In the genomic region with DNA sequence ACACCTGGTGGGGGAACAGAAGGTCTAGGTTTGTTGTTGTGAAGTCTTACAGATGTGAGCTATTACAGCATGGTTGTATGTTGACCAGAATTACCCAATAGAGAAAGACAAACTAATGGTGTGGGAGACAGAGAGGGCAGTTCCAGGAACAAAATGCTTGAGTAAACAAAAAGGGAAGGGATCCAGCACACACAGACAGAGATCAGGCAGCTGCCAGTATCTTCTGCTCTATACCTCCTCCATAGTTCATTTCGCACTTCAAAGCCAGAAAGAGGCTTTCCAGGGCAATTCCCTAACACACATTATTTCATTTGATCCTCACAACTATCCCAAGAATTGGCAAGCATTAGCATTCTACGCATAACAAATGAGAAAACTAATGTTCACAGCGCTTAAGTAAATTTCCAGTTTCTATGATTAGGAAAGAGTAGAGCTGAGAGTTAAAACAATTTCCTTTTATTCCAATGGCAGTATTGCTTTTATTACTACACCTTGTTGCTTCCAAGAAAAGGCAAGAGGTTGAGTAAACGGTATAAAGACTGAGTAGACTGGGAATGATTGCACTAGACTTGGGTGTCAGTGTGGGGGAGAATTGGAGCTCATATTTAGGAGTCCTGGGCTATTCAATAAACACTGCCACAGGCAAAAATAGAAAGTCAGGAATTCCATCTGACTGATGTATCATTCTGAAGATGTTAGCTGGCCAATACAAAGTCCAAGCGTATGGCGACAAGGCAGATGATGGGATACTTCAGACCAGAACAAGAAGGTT, we compare ENCODE assay signal across 14 cellular contexts. TPM values are rescaled to one million over a fixed set of nuclear protein-coding genes. Genes with fewer than 3 reads are reported as not detected.
DNase-seq lines count a peak whose midpoint lies in the region; ATAC-seq, FAIRE-seq and TF ChIP-seq lines count a peak whose summit lies in the region.
"Had no signal": no experiment of that assay in that cellular context is flagged by ENCODE, and none has a peak within 500 bp of the region (broad histone marks: within the 10 kb centered on the region; RNA-seq: fewer than 3 reads in every experiment).

No MANE protein-coding gene starts in this region.

- ATAC-seq in Right ventricle myocardium superior (ENCODE audit: poor library complexity) (peak; percentile 22), HepG2 (peak; percentile 100), HG03095 (IDR thresholded peaks at IDR 0.05; ENCODE audit: unreplicated experiment) (no peak)
- ATAC-seq: Panc1 had no signal

- peak; percentile 96 for FAIRE-seq in HepG2 (lab: Jason Lieb, UNC)
- FAIRE-seq: keratinocyte had no signal

- H3K27ac ChIP-seq in left ventricle myocardium inferior (replicated peaks) (no peak overlapping the region), HepG2 (ENCODE audit: extremely low read length, insufficient read depth, low read length) (no peak overlapping the region)
- H3K27ac ChIP-seq: KMS-11 had no signal

- H3K9ac ChIP-seq in HepG2 (ENCODE audit: insufficient read depth, low read depth, low read length) = no peak overlapping the region
- H3K9ac ChIP-seq: KMS-11 had no signal

- no peaks in the 10 kb centered on the region for H3K36me3 Mint-ChIP-seq in mesothelial cell of epicardium

- POLR2A ChIA-PET in HepG2 (lab: Yijun Ruan, JAX) (interaction anchor here (1.2 to 1.8 kb wide), 3 partner anchors 35 to 41 kb away, joined by 3 to 4 read pairs (median 4); a partner anchor contains a TSS), HEK293T (lab: Yijun Ruan, JAX) (no interaction called here)

- BruUV-seq in HepG2 (replicated peaks; lab: Mats Ljungman, UMichigan) = no TSS peak

- CTCF ChIA-PET in HepG2 (lab: Yijun Ruan, JAX; ENCODE audit: low intra/inter-chr PET ratio, low total read pairs) (no interaction called here), HEK293T (lab: Yijun Ruan, JAX) (no interaction called here)

- H3K4me2 ChIP-seq in HepG2 (ENCODE audit: low read depth, low read length) = peak overlapping the region; percentile 64
- H3K4me2 ChIP-seq: KMS-11 had no signal

- no peak for TF ChIP-seq POLR2A in HepG2 (IDR thresholded peaks at IDR 0.05; ENCODE audit: insufficient read depth in 1 of 2, low read depth in 2 of 2, low read length in 2 of 2)

- no peaks in the 10 kb centered on the region for H3K27me3 ChIP-seq in left ventricle myocardium inferior (ENCODE audit: low read depth)
- no peaks in the 10 kb centered on the region; a peak in 1 of 5 replicates for H3K27me3 ChIP-seq in HepG2 (ENCODE audit: control insufficient read depth in 1 of 2, insufficient read depth in 2 of 2, low read length in 2 of 2)

- TF ChIP-seq CTCF in left ventricle myocardium inferior (IDR thresholded peaks at IDR 0.05; ENCODE audit: borderline replicate concordance) (no peak), HepG2 (CRISPR knock-in tag; IDR thresholded peaks at IDR 0.05) (no peak), mesothelial cell of epicardium (IDR thresholded peaks at IDR 0.05; ENCODE audit: unreplicated experiment) (no peak)

- H2AFZ ChIP-seq in HepG2 (ENCODE audit: low read length) = no peak overlapping the region

- 0 out of 4 replicates have a peak, but pooled peaks of 1 of the 2 experiments have one; percentile 51 for TF ChIP-seq EP300 in HepG2 (IDR thresholded peaks at IDR 0.05; ENCODE audit: low read depth in 2 of 2, low read length in 2 of 2)
- TF ChIP-seq EP300 in HepG2 (CRISPR knock-in tag; IDR thresholded peaks at IDR 0.05; ENCODE audit: borderline replicate concordance) = peak; percentile 25; the same call in 1 of the 2 replicates

- 2% methylated on average over 6 of the region's 6 CpGs for WGBS in HepG2 (ENCODE audit: low lambda C conversion rate)

- H3K4me1 Mint-ChIP-seq in mesothelial cell of epicardium = peaks cover 5% of the 10 kb centered on the region

- H3K4me3 ChIP-seq in left ventricle myocardium inferior = no peak overlapping the region
- no peak overlapping the region; a peak in 1 of 6 replicates for H3K4me3 ChIP-seq in HepG2 (replicated peaks in 1 of 3; ENCODE audit: insufficient read depth in 1 of 3, low read depth in 2 of 3, low read length in 3 of 3)

- intact Hi-C loops in Right ventricle myocardium superior (cut with DNase I) (no loop called here), left ventricle myocardium inferior (cut with micrococcal nuclease) (no loop called here), HepG2 (cut with micrococcal nuclease; ENCODE audit: unreplicated experiment) (no loop called here)

- H4K20me1 ChIP-seq in HepG2 (ENCODE audit: insufficient read depth, low read length) = no peaks in the 10 kb centered on the region

- H3K9me3 ChIP-seq in left ventricle myocardium inferior (replicated peaks) = no peaks in the 10 kb centered on the region
- no peaks in the 10 kb centered on the region for H3K9me3 ChIP-seq in HepG2 (ENCODE audit: low read length)

- in situ Hi-C loops in HepG2 (cut with HindIII; ENCODE audit: extremely low pct_ligation_motif_present, low pct_unique_long_range_greater_than_20kb) = no loop called here

- H3K79me2 ChIP-seq in HepG2 (ENCODE audit: insufficient read depth, low read length) = no peaks in the 10 kb centered on the region

- H3K4me1 ChIP-seq in left ventricle myocardium inferior (peaks cover 5% of the 10 kb centered on the region), HepG2 (ENCODE audit: insufficient read depth, low read length) (peaks cover 35% of the 10 kb centered on the region)

- no peak overlapping the region for H3K4me3 Mint-ChIP-seq in mesothelial cell of epicardium

- DNase-seq in Right ventricle myocardium superior (no peak), left ventricle myocardium inferior (no peak), amniotic epithelial cell (ENCODE audit: low read depth) (peak; percentile 83), HepG2 (ENCODE audit: low spot score) (peak; percentile 86), HEK293T (ENCODE audit: extremely low spot score) (no peak), mesothelial cell of epicardium (ENCODE audit: low spot score in 2 of 2, unreplicated experiment in 2 of 2) (no peak)
- no peak for DNase-seq in stimulated activated CD4-positive, alpha-beta T cell treated with anti-CD3 and anti-CD28 coated beads, Interleukin-4, amount 100 ng/mL, for 4 hours
- DNase-seq: activated CD4-positive, CD25-positive, alpha-beta regulatory T cell; activated gamma-delta T cell; retina had no signal

- H3K27me3 Mint-ChIP-seq in mesothelial cell of epicardium (ENCODE audit: low read depth) = peaks cover 1% of the 10 kb centered on the region

- peaks cover 5% of the 10 kb centered on the region for H3K9me3 Mint-ChIP-seq in mesothelial cell of epicardium

- H3K36me3 ChIP-seq in left ventricle myocardium inferior (no peaks in the 10 kb centered on the region), HepG2 (replicated peaks in 1 of 2; ENCODE audit: control insufficient read depth in 1 of 2, insufficient read depth in 2 of 2, low read length in 2 of 2) (no peaks in the 10 kb centered on the region)

- TF ChIP-seq RAD21 in HepG2 (CRISPR knock-in tag; IDR thresholded peaks at IDR 0.05) = no peak

- no peak overlapping the region for H3K27ac Mint-ChIP-seq in mesothelial cell of epicardium

TF ChIP-seq in HepG2, 621 proteins besides CTCF, POLR2A, EP300 and RAD21 (continues in another document):
- TF ChIP-seq DPF2 (CRISPR knock-in tag; IDR thresholded peaks at IDR 0.05; ENCODE audit: borderline replicate concordance, low read depth) (no peak), FOXO1 (CRISPR knock-in tag; IDR thresholded peaks at IDR 0.05) (peak; percentile 71; the same call in 1 of the 2 replicates), ZNF589 (CRISPR knock-in tag; conservative IDR thresholded peaks at IDR 0.05) (no peak)

TF ChIP-seq in HEK293T, 16 proteins besides CTCF, POLR2A, EP300 and RAD21 (continues in another document):
- no peak for TF ChIP-seq FOXA1 (IDR thresholded peaks at IDR 0.05)
- TF ChIP-seq HDGF (IDR thresholded peaks at IDR 0.05; ENCODE audit: borderline replicate concordance) = no peak
- TF ChIP-seq ARNT (IDR thresholded peaks at IDR 0.05) = no peak
- TF ChIP-seq SP1 (IDR thresholded peaks at IDR 0.05) = no peak
- TF ChIP-seq, protein P1, sequence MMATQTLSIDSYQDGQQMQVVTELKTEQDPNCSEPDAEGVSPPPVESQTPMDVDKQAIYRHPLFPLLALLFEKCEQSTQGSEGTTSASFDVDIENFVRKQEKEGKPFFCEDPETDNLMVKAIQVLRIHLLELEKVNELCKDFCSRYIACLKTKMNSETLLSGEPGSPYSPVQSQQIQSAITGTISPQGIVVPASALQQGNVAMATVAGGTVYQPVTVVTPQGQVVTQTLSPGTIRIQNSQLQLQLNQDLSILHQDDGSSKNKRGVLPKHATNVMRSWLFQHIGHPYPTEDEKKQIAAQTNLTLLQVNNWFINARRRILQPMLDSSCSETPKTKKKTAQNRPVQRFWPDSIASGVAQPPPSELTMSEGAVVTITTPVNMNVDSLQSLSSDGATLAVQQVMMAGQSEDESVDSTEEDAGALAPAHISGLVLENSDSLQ (IDR thresholded peaks at IDR 0.05) = no peak
- TF ChIP-seq TARDBP (IDR thresholded peaks at IDR 0.05) = no peak
- TF ChIP-seq ZNF384 (IDR thresholded peaks at IDR 0.05) = no peak
- TF ChIP-seq CTBP1 (IDR thresholded peaks at IDR 0.05; ENCODE audit: borderline replicate concordance) = no peak

RNA-seq across cellular contexts. Expression of a gene that starts 39.7 kb away (rescaled TPM):
- total RNA-seq in Right ventricle myocardium superior (21.1 TPM), left ventricle myocardium inferior (22.0 TPM), HepG2 (2016; rRNA removed; fragmentation: Illumina TruSeq; extraction: Trizol) (11.9 and 13.1 TPM in 2 replicates), mesothelial cell of epicardium (22.6 to 25.1 TPM (median 23.0 TPM) in 3 replicates)
- total RNA-seq in HepG2 (2016; cell fraction: cytosol; rRNA removed; fragmentation: Illumina TruSeq; extraction: Trizol; ENCODE audit: low read depth) = 5.4 and 7.1 TPM in 2 replicates
- total RNA-seq in HepG2 (2016; cell fraction: insoluble cytoplasmic fraction; rRNA removed; fragmentation: Illumina TruSeq; extraction: Trizol) = 11.5 and 15.5 TPM in 2 replicates
- total RNA-seq in HepG2 (2016; cell fraction: membrane; rRNA removed; fragmentation: Illumina TruSeq; extraction: Trizol) = 9.9 and 10.1 TPM in 2 replicates
- 24.9 and 26.5 TPM in 2 replicates for total RNA-seq in HepG2 (2016; cell fraction: nucleus; rRNA removed; fragmentation: Illumina TruSeq; extraction: Trizol)
- 5.4 and 7.1 TPM in 2 replicates for polyA plus RNA-seq in HepG2 (2011; rRNA removed)
- polyA plus RNA-seq in HepG2 (2011; cell fraction: cytosol; rRNA removed) = 2.2 and 3.9 TPM in 2 replicates
- 6.2 and 6.6 TPM in 2 replicates for polyA plus RNA-seq in HepG2 (2011; cell fraction: nucleus; rRNA removed)
- polyA plus RNA-seq in HepG2 (2012) = 8.9 and 11.0 TPM in 2 replicates
- polyA plus RNA-seq in HepG2 (2016; cell fraction: cytosol; fragmentation: Illumina TruSeq; extraction: Trizol; ENCODE audit: low read depth) = 3.4 and 6.5 TPM in 2 replicates
- polyA plus RNA-seq in HepG2 (2016; cell fraction: insoluble cytoplasmic fraction; fragmentation: Illumina TruSeq; extraction: Trizol; ENCODE audit: low read depth) = 11.9 and 12.1 TPM in 2 replicates
- polyA plus RNA-seq in HepG2 (2016; cell fraction: membrane; fragmentation: Illumina TruSeq; extraction: Trizol; ENCODE audit: low read depth) = 6.9 and 8.3 TPM in 2 replicates
- 19.8 and 24.6 TPM in 2 replicates for polyA plus RNA-seq in HepG2 (2016; cell fraction: nucleus; fragmentation: Illumina TruSeq; extraction: Trizol; ENCODE audit: insufficient read depth, low read depth)
- 4.1 and 5.7 TPM in 2 replicates for polyA minus RNA-seq in HepG2 (2011; rRNA and poly(A)+ RNA removed; ENCODE audit: low replicate concordance)
- 4.0 and 5.2 TPM in 2 replicates for polyA minus RNA-seq in HepG2 (2011; cell fraction: cytosol; rRNA and poly(A)+ RNA removed)
- 40.4 and 43.9 TPM in 2 replicates for polyA minus RNA-seq in HepG2 (2011; cell fraction: nucleus; rRNA and poly(A)+ RNA removed)

Comparison
In these comparisons a context has a peak if more than half of its experiments do, and no peak if none do; other contexts are left out.
1. DNase-seq: peak in amniotic epithelial cell (single experiment) and HepG2 (single experiment); none in Right ventricle myocardium superior (single experiment), left ventricle myocardium inferior (single experiment), HEK293T (single experiment), mesothelial cell of epicardium (0 of 2) and stimulated activated CD4-positive, alpha-beta T cell treated with anti-CD3 and anti-CD28 coated beads, Interleukin-4, amount 100 ng/mL, for 4 hours (0 of 2).